ENCODE assay signal across 12 cellular contexts in the genomic region with DNA sequence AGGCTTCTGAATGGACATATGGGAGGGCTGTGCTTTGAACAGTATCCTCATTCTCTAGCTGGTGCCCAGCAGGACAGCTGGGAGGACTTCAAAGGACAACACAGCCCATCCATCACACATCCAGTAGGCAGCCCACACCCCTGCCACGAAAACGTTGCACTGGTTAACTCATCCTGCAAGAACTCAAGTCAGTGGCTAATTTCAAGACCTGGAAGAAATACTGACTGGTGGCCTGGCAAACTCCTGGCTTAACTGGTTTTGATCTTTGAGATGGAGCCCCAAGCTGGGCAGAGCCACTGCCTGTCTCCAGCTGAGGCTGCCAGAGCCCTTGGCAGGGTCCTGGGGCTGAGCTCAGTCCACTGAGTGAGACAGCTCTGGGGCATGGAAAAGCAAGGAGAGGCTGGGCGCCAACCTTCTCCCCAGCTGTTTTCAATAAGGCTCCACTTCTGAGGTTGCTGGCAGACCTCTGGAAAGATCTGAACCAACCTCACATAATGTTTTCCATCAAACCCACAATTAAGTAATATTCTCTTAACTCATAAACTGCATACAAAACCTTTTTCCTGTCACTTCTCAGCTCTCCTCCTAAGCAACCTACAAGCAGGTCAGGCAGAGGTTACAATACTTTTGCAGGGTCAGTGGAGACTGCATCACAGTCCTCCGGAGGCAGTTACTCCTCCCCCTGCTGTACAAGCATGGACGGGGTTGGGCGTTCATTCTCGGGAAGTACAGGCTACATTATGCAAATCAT.
DNase-seq lines count a peak whose midpoint lies in the region; ATAC-seq, FAIRE-seq and TF ChIP-seq lines count a peak whose summit lies in the region.
"Had no signal": no experiment of that assay in that cellular context is flagged by ENCODE, and none has a peak within 500 bp of the region (broad histone marks: within the 10 kb centered on the region; RNA-seq: fewer than 3 reads in every experiment).

No MANE protein-coding gene starts in this region.

- H3K4me3 Mint-ChIP-seq in nephron progenitor cell, result no peak overlapping the region

- H3K36me3 Mint-ChIP-seq in nephron progenitor cell (ENCODE audit: low read depth), result no peaks in the 10 kb centered on the region

- ATAC-seq in A549, result peak in 1 of 2 experiments; percentile 44; a peak in 3 of 6 replicates
- ATAC-seq in GM21423 (IDR thresholded peaks at IDR 0.05; ENCODE audit: unreplicated experiment), result no peak

- TF ChIP-seq CTCF in A549 (IDR thresholded peaks at IDR 0.05) (no peak), esophagus muscularis mucosa (IDR thresholded peaks at IDR 0.05) (no peak), nephron progenitor cell (IDR thresholded peaks at IDR 0.05) (no peak)

- H3K4me1 ChIP-seq in A549 (peaks cover 17% of the 10 kb centered on the region; the same call in 2 of the 3 replicates), esophagus muscularis mucosa (peaks cover 0 to 32% (median 26%) of the 10 kb centered on the region in 4 donors)

- no peak for TF ChIP-seq POLR2A in A549 (IDR thresholded peaks at IDR 0.05; ENCODE audit: low read length)
- TF ChIP-seq POLR2A in esophagus muscularis mucosa (IDR thresholded peaks at IDR 0.05; ENCODE audit: low read depth), result no peak

- no peak for FAIRE-seq in A549 (lab: Jason Lieb, UNC)
- FAIRE-seq: GM12892 had no signal

- CTCF ChIA-PET in A549 (lab: Yijun Ruan, JAX), result interaction anchor here (0.9 to 5.7 kb wide), 2 partner anchors 50 to 122 kb away, joined by 3 to 23 read pairs; no protein-coding TSS in a partner anchor

- peaks cover 6% of the 10 kb centered on the region for H3K27me3 Mint-ChIP-seq in nephron progenitor cell (ENCODE audit: low read depth, poor library complexity)

- H3K27ac ChIP-seq in A549 (peak overlapping the region in 1 of 2 experiments; percentile 21; a peak in 1 of 6 replicates), esophagus muscularis mucosa (replicated peaks in 1 of 4) (peak overlapping the region; percentile 25 to 58 (median 38))

- no peak overlapping the region for H3K4me3 ChIP-seq in A549
- H3K4me3 ChIP-seq in esophagus muscularis mucosa, result no peak overlapping the region

- H3K27me3 ChIP-seq in esophagus muscularis mucosa, result no peaks in the 10 kb centered on the region

- intact Hi-C loops in esophagus muscularis mucosa (cut with DNase I), result no loop called here

- DNase-seq in A549 (ENCODE audit: low read depth in 1 of 2, low spot score in 1 of 2) (no peak), NCI-H2227 treated with DMSO at 0.1 percent for 48 hours (lab: John Stamatoyannopoulos, UW) (peak; percentile 4), esophagus muscularis mucosa (ENCODE audit: extremely low spot score) (peak; percentile 92), nephron progenitor cell (peak; percentile 26), NCI-H1048 (lab: John Stamatoyannopoulos, UW) (no peak), kidney glomerular epithelial cell (lab: John Stamatoyannopoulos, UW) (no peak)
- DNase-seq in stimulated activated CD8-positive, alpha-beta memory T cell treated with anti-CD3 and anti-CD28 coated beads, Interleukin-4, amount 100 ng/mL, for 48 hours, result no peak
- DNase-seq: activated CD4-positive, alpha-beta T cell treated with anti-CD3 and anti-CD28 coated beads, Interleukin-2, amount 50 U/mL, for 4 hours; AML-193; NCI-H1105 had no signal

- H3K4me2 ChIP-seq in A549, result peak overlapping the region; percentile 26; the same call in 1 of the 3 replicates

- WGBS in A549 (ENCODE audit: missing lambda C conversion rate), result 77% methylated on average over 7 of the region's 7 CpGs
- 53% methylated on average over 7 of the region's 7 CpGs for WGBS in esophagus muscularis mucosa

- no peaks in the 10 kb centered on the region for H3K9me3 ChIP-seq in A549
- H3K9me3 ChIP-seq in esophagus muscularis mucosa, result no peaks in the 10 kb centered on the region

- peaks cover 24% of the 10 kb centered on the region for H3K4me1 Mint-ChIP-seq in nephron progenitor cell

- peak overlapping the region; percentile 85 for H3K27ac Mint-ChIP-seq in nephron progenitor cell

- no peak for TF ChIP-seq RAD21 in A549 (conservative IDR thresholded peaks at IDR 0.05 in 1 of 2, IDR thresholded peaks at IDR 0.05 in 1 of 2)

- H3K36me3 ChIP-seq in esophagus muscularis mucosa, result no peaks in the 10 kb centered on the region

- TF ChIP-seq EP300 in A549 (IDR thresholded peaks at IDR 0.05) (no peak), esophagus muscularis mucosa (IDR thresholded peaks at IDR 0.05) (no peak)

- no peaks in the 10 kb centered on the region for H3K9me3 Mint-ChIP-seq in nephron progenitor cell

- POLR2A ChIA-PET in A549 (lab: Yijun Ruan, JAX), result no interaction called here

TF ChIP-seq in A549, 52 proteins besides CTCF, POLR2A, EP300 and RAD21:
- no peak for TF ChIP-seq NR3C1 (IDR thresholded peaks at IDR 0.05)
- no peak for TF ChIP-seq HOXA7 (CRISPR knock-in tag; IDR thresholded peaks at IDR 0.05)
- TF ChIP-seq RARB (CRISPR knock-in tag; IDR thresholded peaks at IDR 0.05), result no peak
- TF ChIP-seq HOXB5 (CRISPR knock-in tag; IDR thresholded peaks at IDR 0.05), result no peak
- TF ChIP-seq, protein P1, sequence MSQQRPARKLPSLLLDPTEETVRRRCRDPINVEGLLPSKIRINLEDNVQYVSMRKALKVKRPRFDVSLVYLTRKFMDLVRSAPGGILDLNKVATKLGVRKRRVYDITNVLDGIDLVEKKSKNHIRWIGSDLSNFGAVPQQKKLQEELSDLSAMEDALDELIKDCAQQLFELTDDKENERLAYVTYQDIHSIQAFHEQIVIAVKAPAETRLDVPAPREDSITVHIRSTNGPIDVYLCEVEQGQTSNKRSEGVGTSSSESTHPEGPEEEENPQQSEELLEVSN (IDR thresholded peaks at IDR 0.05; ENCODE audit: borderline replicate concordance, low read depth), result no peak
- TF ChIP-seq HEYL (CRISPR knock-in tag; IDR thresholded peaks at IDR 0.05), result no peak
- no peak for TF ChIP-seq EHF (CRISPR knock-in tag; IDR thresholded peaks at IDR 0.05)
- TF ChIP-seq, protein P2, sequence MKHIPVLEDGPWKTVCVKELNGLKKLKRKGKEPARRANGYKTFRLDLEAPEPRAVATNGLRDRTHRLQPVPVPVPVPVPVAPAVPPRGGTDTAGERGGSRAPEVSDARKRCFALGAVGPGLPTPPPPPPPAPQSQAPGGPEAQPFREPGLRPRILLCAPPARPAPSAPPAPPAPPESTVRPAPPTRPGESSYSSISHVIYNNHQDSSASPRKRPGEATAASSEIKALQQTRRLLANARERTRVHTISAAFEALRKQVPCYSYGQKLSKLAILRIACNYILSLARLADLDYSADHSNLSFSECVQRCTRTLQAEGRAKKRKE (CRISPR knock-in tag; IDR thresholded peaks at IDR 0.05; ENCODE audit: low read depth), result no peak
- TF ChIP-seq, protein P3, sequence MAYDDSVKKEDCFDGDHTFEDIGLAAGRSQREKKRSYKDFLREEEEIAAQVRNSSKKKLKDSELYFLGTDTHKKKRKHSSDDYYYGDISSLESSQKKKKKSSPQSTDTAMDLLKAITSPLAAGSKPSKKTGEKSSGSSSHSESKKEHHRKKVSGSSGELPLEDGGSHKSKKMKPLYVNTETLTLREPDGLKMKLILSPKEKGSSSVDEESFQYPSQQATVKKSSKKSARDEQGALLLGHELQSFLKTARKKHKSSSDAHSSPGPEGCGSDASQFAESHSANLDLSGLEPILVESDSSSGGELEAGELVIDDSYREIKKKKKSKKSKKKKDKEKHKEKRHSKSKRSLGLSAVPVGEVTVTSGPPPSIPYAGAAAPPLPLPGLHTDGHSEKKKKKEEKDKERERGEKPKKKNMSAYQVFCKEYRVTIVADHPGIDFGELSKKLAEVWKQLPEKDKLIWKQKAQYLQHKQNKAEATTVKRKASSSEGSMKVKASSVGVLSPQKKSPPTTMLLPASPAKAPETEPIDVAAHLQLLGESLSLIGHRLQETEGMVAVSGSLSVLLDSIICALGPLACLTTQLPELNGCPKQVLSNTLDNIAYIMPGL (CRISPR knock-in tag; IDR thresholded peaks at IDR 0.05; ENCODE audit: borderline replicate concordance), result no peak
- no peak for TF ChIP-seq SREBF2 (IDR thresholded peaks at IDR 0.05)
- no peak for TF ChIP-seq TFCP2L1 (CRISPR knock-in tag; IDR thresholded peaks at IDR 0.05)
- no peak for TF ChIP-seq TP53 (CRISPR knock-in tag; IDR thresholded peaks at IDR 0.05)
- TF ChIP-seq, protein P4, sequence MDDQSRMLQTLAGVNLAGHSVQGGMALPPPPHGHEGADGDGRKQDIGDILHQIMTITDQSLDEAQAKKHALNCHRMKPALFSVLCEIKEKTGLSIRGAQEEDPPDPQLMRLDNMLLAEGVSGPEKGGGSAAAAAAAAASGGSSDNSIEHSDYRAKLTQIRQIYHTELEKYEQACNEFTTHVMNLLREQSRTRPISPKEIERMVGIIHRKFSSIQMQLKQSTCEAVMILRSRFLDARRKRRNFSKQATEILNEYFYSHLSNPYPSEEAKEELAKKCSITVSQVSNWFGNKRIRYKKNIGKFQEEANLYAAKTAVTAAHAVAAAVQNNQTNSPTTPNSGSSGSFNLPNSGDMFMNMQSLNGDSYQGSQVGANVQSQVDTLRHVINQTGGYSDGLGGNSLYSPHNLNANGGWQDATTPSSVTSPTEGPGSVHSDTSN (IDR thresholded peaks at IDR 0.05), result no peak
- no peak for TF ChIP-seq SMC3 (IDR thresholded peaks at IDR 0.05)
- TF ChIP-seq, protein P5, sequence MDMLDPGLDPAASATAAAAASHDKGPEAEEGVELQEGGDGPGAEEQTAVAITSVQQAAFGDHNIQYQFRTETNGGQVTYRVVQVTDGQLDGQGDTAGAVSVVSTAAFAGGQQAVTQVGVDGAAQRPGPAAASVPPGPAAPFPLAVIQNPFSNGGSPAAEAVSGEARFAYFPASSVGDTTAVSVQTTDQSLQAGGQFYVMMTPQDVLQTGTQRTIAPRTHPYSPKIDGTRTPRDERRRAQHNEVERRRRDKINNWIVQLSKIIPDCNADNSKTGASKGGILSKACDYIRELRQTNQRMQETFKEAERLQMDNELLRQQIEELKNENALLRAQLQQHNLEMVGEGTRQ (IDR thresholded peaks at IDR 0.05), result no peak
- no peak for TF ChIP-seq MYC (IDR thresholded peaks at IDR 0.05; ENCODE audit: borderline replicate concordance, low read length)

Comparison
In these comparisons a context has a peak if more than half of its experiments do, and no peak if none do; other contexts are left out.
1. DNase-seq: peak in NCI-H2227 treated with DMSO at 0.1 percent for 48 hours (single experiment), esophagus muscularis mucosa (single experiment) and nephron progenitor cell (single experiment); none in A549 (0 of 2), NCI-H1048 (single experiment), stimulated activated CD8-positive, alpha-beta memory T cell treated with anti-CD3 and anti-CD28 coated beads, Interleukin-4, amount 100 ng/mL, for 48 hours (single experiment) and kidney glomerular epithelial cell (single experiment).